ENCODE assay signal across 29 cellular contexts in the genomic region with DNA sequence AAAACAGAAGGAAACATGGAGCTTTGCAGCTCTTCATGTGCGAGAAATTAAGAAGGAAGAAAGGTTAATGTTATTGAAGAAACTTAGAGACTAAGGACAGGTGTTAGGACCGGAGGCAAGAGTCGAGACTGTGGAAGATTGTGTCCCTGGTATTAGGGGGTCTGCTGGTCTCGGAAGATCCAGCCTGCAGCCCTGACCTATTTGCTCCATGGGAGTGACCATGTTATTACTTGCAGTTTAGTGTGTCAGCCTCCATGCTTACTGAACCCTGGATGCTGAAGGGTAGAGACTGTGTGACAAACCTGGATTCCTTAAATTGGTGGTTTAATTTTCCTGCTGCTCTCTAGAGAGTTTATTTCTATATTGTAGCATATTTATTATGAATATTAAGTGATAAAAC.
"Had no signal": no experiment of that assay in that cellular context is flagged by ENCODE, and none has a peak within 500 bp of the region (broad histone marks: within the 10 kb centered on the region; RNA-seq: fewer than 3 reads in every experiment).

No MANE protein-coding gene starts in this region.

- H3K4me3 ChIP-seq: esophagus squamous epithelium, heart right ventricle, lung, mucosa of descending colon, right atrium auricular region, sigmoid colon, testis, tibial artery had no signal

- H3K27ac Mint-ChIP-seq: effector memory CD8-positive, alpha-beta T cell; memory B cell; natural killer cell treated with Interleukin-12 subunit alpha and Interleukin-12 subunit beta and Interleukin-15 and Interleukin-18, amount 100 ng/mL, for 72 hours; progenitor cell of endocrine pancreas; stimulated activated memory B cell treated with anti-CD40 and anti-IgM and Interleukin-4, amounts not matched to agents 10 μg/mL and 1 μg/mL and 100 μg/mL, for 72 hours; type B pancreatic cell had no signal

- H3K36me3 ChIP-seq: esophagus squamous epithelium, heart right ventricle, right atrium auricular region, sigmoid colon, tibial artery had no signal

- H3K9ac ChIP-seq: parathyroid adenoma had no signal

- H3K4me1 Mint-ChIP-seq: memory B cell; naive B cell; stimulated activated memory B cell treated with anti-CD40 and anti-IgM and Interleukin-4, amounts not matched to agents 10 μg/mL and 1 μg/mL and 100 μg/mL, for 72 hours had no signal

- H3K4me1 ChIP-seq: esophagus squamous epithelium, heart right ventricle, parathyroid adenoma, right atrium auricular region, sigmoid colon, testis, tibial artery had no signal

- ATAC-seq: effector memory CD8-positive, alpha-beta T cell; heart right ventricle; left lobe of liver; mucosa of descending colon; natural killer cell treated with Interleukin-12 subunit alpha and Interleukin-12 subunit beta and Interleukin-15 and Interleukin-18, amount 100 ng/mL, for 72 hours; stimulated activated memory B cell treated with anti-CD40 and anti-IgM and Interleukin-4, amounts not matched to agents 10 μg/mL and 1 μg/mL and 100 μg/mL, for 72 hours; stimulated activated naive CD8-positive, alpha-beta T cell treated with anti-CD3 and anti-CD28 coated beads, Interleukin-15, Interleukin-2, amounts not matched to agents 100 U/mL and 50 U/mL, for 24 hours had no signal

- H3K27me3 ChIP-seq: esophagus squamous epithelium, heart right ventricle, right atrium auricular region, sigmoid colon, testis, tibial artery had no signal

- H3K9me3 ChIP-seq: esophagus squamous epithelium, mucosa of descending colon, right atrium auricular region, sigmoid colon, testis, tibial artery had no signal

- H3K4me3 Mint-ChIP-seq: effector memory CD8-positive, alpha-beta T cell; memory B cell; naive B cell; natural killer cell treated with Interleukin-12 subunit alpha and Interleukin-12 subunit beta and Interleukin-15 and Interleukin-18, amount 100 ng/mL, for 72 hours; neural crest cell; stimulated activated memory B cell treated with anti-CD40 and anti-IgM and Interleukin-4, amounts not matched to agents 10 μg/mL and 1 μg/mL and 100 μg/mL, for 72 hours; type B pancreatic cell had no signal

- DNase-seq: cortex of kidney; effector memory CD8-positive, alpha-beta T cell; erythroblast; esophagus squamous epithelium; foreskin melanocyte; glutamatergic neuron; heart right ventricle; hippocampal formation; mucosa of descending colon; naive B cell; sigmoid colon; stimulated activated CD4-positive, alpha-beta T cell treated with anti-CD3 and anti-CD28 coated beads, Interleukin-2, amount 100 ng/mL, for 24 hours; stimulated activated CD4-positive, alpha-beta T cell treated with anti-CD3 and anti-CD28 coated beads, Interleukin-4, amount 100 ng/mL, for 24 hours; stimulated activated naive CD8-positive, alpha-beta T cell treated with anti-CD3 and anti-CD28 coated beads, Interleukin-15, Interleukin-2, amounts not matched to agents 100 U/mL and 50 U/mL, for 24 hours; substantia nigra; testis; tibial artery had no signal

- H3K36me3 Mint-ChIP-seq: memory B cell; naive B cell; stimulated activated memory B cell treated with anti-CD40 and anti-IgM and Interleukin-4, amounts not matched to agents 10 μg/mL and 1 μg/mL and 100 μg/mL, for 72 hours; type B pancreatic cell had no signal

- FAIRE-seq: endometrium, keratinocyte had no signal

- H3K79me2 ChIP-seq: parathyroid adenoma had no signal

- H2AFZ ChIP-seq: parathyroid adenoma had no signal

- H3K27ac ChIP-seq: esophagus squamous epithelium, heart right ventricle, parathyroid adenoma, right atrium auricular region, sigmoid colon, testis, tibial artery had no signal

- H3K27me3 Mint-ChIP-seq: effector memory CD8-positive, alpha-beta T cell; memory B cell; naive B cell; natural killer cell treated with Interleukin-12 subunit alpha and Interleukin-12 subunit beta and Interleukin-15 and Interleukin-18, amount 100 ng/mL, for 72 hours; progenitor cell of endocrine pancreas; stimulated activated memory B cell treated with anti-CD40 and anti-IgM and Interleukin-4, amounts not matched to agents 10 μg/mL and 1 μg/mL and 100 μg/mL, for 72 hours; type B pancreatic cell had no signal
